ENCODE assay signal across 1 cellular context in the genomic region with DNA sequence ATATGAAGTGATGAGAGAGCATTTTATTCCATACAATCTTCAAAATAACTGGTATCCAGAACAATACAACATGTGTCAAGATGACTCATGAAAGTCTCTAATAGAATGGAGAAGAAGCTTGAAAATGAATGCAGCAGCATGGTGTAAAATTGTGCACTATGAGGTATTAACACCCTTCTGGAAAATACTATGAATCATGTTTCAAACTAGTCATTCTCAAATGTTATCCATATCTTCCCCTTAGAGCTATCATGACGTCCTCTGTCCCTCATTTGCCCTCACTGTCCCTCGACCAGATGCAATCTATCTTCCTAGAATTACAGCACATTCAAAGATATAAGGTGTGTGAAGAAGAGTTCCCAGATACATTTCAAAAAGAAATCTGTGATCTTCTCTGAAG.
TF ChIP-seq lines count a peak whose summit lies in the region.

No MANE protein-coding gene starts in this region.

TF ChIP-seq in SK-N-SH treated with all-trans-retinoic acid at 6 μM for 48 hours, 23 proteins besides CTCF, POLR2A, EP300 and RAD21 (continued from another document):
- TF ChIP-seq, protein P1, sequence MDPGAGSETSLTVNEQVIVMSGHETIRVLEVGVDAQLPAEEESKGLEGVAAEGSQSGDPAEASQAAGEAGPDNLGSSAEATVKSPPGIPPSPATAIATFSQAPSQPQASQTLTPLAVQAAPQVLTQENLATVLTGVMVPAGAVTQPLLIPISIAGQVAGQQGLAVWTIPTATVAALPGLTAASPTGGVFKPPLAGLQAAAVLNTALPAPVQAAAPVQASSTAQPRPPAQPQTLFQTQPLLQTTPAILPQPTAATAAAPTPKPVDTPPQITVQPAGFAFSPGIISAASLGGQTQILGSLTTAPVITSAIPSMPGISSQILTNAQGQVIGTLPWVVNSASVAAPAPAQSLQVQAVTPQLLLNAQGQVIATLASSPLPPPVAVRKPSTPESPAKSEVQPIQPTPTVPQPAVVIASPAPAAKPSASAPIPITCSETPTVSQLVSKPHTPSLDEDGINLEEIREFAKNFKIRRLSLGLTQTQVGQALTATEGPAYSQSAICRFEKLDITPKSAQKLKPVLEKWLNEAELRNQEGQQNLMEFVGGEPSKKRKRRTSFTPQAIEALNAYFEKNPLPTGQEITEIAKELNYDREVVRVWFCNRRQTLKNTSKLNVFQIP (CRISPR knock-in tag; IDR thresholded peaks at IDR 0.05; ENCODE audit: borderline replicate concordance, low read depth), result no peak
- TF ChIP-seq OSR1 (CRISPR knock-in tag; IDR thresholded peaks at IDR 0.05), result no peak
- no peak for TF ChIP-seq ARNTL (CRISPR knock-in tag; IDR thresholded peaks at IDR 0.05; ENCODE audit: borderline replicate concordance, low read depth)
- no peak for TF ChIP-seq RARB (CRISPR knock-in tag; IDR thresholded peaks at IDR 0.05)
- no peak for TF ChIP-seq SNAI2 (CRISPR knock-in tag; IDR thresholded peaks at IDR 0.05)
TF ChIP-seq in SK-N-SH treated with all-trans-retinoic acid at 6 μM for 48 hours: peak in this region for 0.
